In the genomic region with DNA sequence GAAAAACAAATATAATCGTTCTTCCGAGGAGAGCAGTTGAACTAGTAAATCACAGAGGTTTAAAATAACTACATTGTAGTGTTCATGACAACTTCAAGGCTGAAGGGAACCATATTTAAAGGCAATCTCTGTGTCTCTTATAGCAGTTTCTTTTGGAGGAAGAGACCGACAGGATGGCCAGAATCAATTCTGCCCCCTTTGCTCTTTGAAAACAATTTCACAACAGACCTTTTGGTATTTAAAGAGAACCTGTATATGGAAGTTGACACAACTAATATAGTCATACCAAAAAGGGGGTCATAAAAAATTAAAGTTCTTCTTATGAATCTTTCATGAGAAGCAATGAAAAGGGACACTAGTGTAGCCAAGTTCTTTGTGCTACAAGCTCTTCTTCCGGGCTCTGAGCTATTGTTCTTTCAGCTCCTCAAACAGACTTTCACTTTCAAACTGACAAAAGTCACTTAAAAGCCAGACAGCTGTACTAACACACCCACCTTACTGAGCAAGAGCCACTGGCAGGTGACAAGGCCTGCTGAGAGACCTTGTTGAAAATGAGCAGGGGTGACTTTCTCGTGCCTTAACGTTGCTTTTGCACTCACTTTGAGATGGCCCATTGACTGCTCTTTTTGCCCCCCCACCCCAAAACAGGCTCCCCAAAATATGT, we compare ENCODE assay signal across 9 cellular contexts. TPM values are rescaled to one million over a fixed set of nuclear protein-coding genes. Genes with fewer than 3 reads are reported as not detected.
DNase-seq lines count a peak whose midpoint lies in the region; ATAC-seq, FAIRE-seq and TF ChIP-seq lines count a peak whose summit lies in the region.
"Had no signal": no experiment of that assay in that cellular context is flagged by ENCODE, and none has a peak within 500 bp of the region (broad histone marks: within the 10 kb centered on the region; RNA-seq: fewer than 3 reads in every experiment).

No MANE protein-coding gene starts in this region.

- 76 to 79% methylated on average over 6 of the region's 6 CpGs for whole genome bisulfite sequencing in lower leg skin, 2 donors
- 50 to 57% methylated on average over 5 to 6 of the region's 6 CpGs for WGBS in gastroesophageal sphincter (ENCODE audit: low coverage in 1 of 2), 2 donors

- TF ChIP-seq CTCF in WERI-Rb-1 (IDR thresholded peaks at IDR 0.05; ENCODE audit: low read depth, low read length) = no peak
- TF ChIP-seq CTCF in endothelial cell (IDR thresholded peaks at IDR 0.05; ENCODE audit: unreplicated experiment) = no peak
- TF ChIP-seq CTCF in lower leg skin (IDR thresholded peaks at IDR 0.05) = no peak
- no peak for TF ChIP-seq CTCF in gastroesophageal sphincter (IDR thresholded peaks at IDR 0.05)

- TF ChIP-seq POLR2A in GM12892 (IDR thresholded peaks at IDR 0.05; ENCODE audit: low read depth, low read length) (no peak), lower leg skin (IDR thresholded peaks at IDR 0.05) (no peak), gastroesophageal sphincter (IDR thresholded peaks at IDR 0.05) (no peak)

- H3K4me1 Mint-ChIP-seq in endothelial cell (ENCODE audit: unreplicated experiment) = peaks cover 4% of the 10 kb centered on the region

- no peak for FAIRE-seq in GM12892 (lab: Jason Lieb, UNC)
- FAIRE-seq in islet of Langerhans (lab: Jason Lieb, UNC) = peak; percentile 13

- peak; percentile 26 for DNase-seq in GM12892 (ENCODE audit: insufficient read length)
- peak; percentile 45 for DNase-seq in NCI-H1417 treated with DMSO at 0.1 percent for 48 hours (lab: John Stamatoyannopoulos, UW)
- DNase-seq in WERI-Rb-1 = no peak
- DNase-seq in endothelial cell (ENCODE audit: low spot score) = no peak
- no peak for DNase-seq in lower leg skin (ENCODE audit: low spot score in 2 of 2)
- DNase-seq: activated gamma-delta T cell treated with Interleukin-2 at 50 U/mL for 16 hours had no signal

- H3K27ac ChIP-seq in WERI-Rb-1 (no peak overlapping the region), gastroesophageal sphincter (no peak overlapping the region)

- H3K36me3 ChIP-seq in WERI-Rb-1 (peaks cover 8% of the 10 kb centered on the region), gastroesophageal sphincter (no peaks in the 10 kb centered on the region)

- no peak overlapping the region for H3K4me3 Mint-ChIP-seq in endothelial cell (ENCODE audit: unreplicated experiment)

- ATAC-seq in GM21515 (IDR thresholded peaks at IDR 0.05; ENCODE audit: unreplicated experiment) = peak; percentile 69
- no peak for ATAC-seq in gastroesophageal sphincter

- TF ChIP-seq EP300 in gastroesophageal sphincter (IDR thresholded peaks at IDR 0.05) = no peak

- intact Hi-C loops in lower leg skin (cut with DNase I; ENCODE audit: low total_unique reads) = no loop called here

- H3K27ac Mint-ChIP-seq in endothelial cell (ENCODE audit: unreplicated experiment) = no peak overlapping the region

- H3K27me3 Mint-ChIP-seq in endothelial cell (ENCODE audit: unreplicated experiment) = peaks cover 2% of the 10 kb centered on the region

- H3K9me3 Mint-ChIP-seq in endothelial cell (ENCODE audit: unreplicated experiment) = no peaks in the 10 kb centered on the region

- no peaks in the 10 kb centered on the region for H3K4me1 ChIP-seq in gastroesophageal sphincter

- H3K27me3 ChIP-seq in WERI-Rb-1 (ENCODE audit: insufficient read depth, low read depth, severe bottlenecking) (no peaks in the 10 kb centered on the region), gastroesophageal sphincter (peaks cover under 1% of the 10 kb centered on the region)

- H3K4me3 ChIP-seq in WERI-Rb-1 (ENCODE audit: low read depth, low read length) (no peak overlapping the region), lower leg skin (ENCODE audit: low read depth, poor library complexity, severe bottlenecking) (no peak overlapping the region), gastroesophageal sphincter (no peak overlapping the region)

- peaks cover 4% of the 10 kb centered on the region for H3K36me3 Mint-ChIP-seq in endothelial cell (ENCODE audit: low read depth, unreplicated experiment)

- H3K9me3 ChIP-seq in WERI-Rb-1 (ENCODE audit: severe bottlenecking) (no peaks in the 10 kb centered on the region), gastroesophageal sphincter (no peaks in the 10 kb centered on the region)

RNA-seq across cellular contexts. Expression of a gene that starts 31.0 kb away (rescaled TPM):
- 0.04 TPM for polyA plus RNA-seq in GM12892 (2012; ENCODE audit: missing spikeins)
- total RNA-seq in endothelial cell (ENCODE audit: unreplicated experiment) (7.2 TPM), lower leg skin (1 to 10 TPM in 3 of 4 donors, under 1 TPM in 1; 0.74 to 4.2 (median 1.9) TPM), gastroesophageal sphincter (1 to 10 TPM; 1.9 to 3.2 (median 2.5) TPM)

Comparison
In these comparisons a context has a peak if more than half of its experiments do, and no peak if none do; other contexts are left out.
1. DNase-seq: peak in GM12892 (single experiment) and NCI-H1417 treated with DMSO at 0.1 percent for 48 hours (single experiment); none in WERI-Rb-1 (single experiment), endothelial cell (single experiment) and lower leg skin (0 of 2).